Comparison of ENCODE assay signal across 14 cellular contexts in the genomic region with DNA sequence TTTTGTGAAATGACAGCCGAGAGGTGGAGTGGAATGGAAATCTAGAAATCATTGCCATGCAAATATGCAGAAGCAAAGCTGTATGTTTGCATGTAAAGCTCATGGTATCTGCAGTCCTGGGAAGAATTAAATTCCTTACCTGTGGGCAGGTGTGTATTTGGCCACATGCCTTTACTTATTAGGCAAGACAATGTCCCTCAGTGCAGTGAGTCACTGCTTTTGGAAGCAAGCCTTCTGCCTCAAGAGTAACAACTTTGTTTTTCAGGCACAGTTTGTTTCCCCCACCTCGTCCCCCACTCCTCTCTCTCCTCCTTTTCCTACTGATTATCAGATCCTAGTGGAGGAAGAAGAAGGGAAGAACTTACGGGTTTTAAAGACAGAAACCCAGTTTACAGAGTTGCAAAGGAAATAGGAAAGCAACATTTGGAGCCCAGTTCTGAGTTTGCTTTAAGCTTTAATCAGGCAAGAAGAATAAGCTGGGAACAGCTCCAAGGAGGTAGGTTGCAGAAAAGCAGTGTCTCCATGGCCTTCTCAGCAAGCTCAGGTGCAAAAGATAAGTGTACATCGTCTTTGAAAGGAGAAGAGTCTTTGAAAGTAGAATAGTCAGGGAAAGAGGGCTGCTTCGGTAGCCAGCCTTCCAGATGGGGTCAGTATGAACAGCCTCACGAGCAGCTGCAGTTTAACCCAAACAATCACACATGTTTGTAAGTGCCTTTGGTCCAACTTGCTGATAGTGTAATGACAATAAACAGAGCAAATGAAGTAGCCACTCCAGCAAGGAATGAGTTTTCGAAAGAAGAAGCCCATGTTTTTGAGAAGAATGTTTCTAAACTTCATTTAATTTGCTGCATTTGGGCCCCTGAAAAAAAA.
DNase-seq lines count a peak whose midpoint lies in the region; ATAC-seq and TF ChIP-seq lines count a peak whose summit lies in the region.
"Had no signal": no experiment of that assay in that cellular context is flagged by ENCODE, and none has a peak within 500 bp of the region (broad histone marks: within the 10 kb centered on the region; RNA-seq: fewer than 3 reads in every experiment).

No MANE protein-coding gene starts in this region.

- H3K9me3 Mint-ChIP-seq in H9: no peaks in the 10 kb centered on the region
- no peaks in the 10 kb centered on the region for H3K9me3 Mint-ChIP-seq in activated naive CD4-positive, alpha-beta T cell treated with anti-CD3 and anti-CD28 coated beads, Interleukin-2, amount 10 ng/mL, durations not matched to agents 7 days and 5 days
- H3K9me3 Mint-ChIP-seq: stimulated activated naive CD8-positive, alpha-beta T cell treated with anti-CD3 and anti-CD28 coated beads, Interleukin-15, Interleukin-2, amounts not matched to agents 100 ng/mL and 50 ng/mL, for 24 hours had no signal

- no peak overlapping the region for H3K4ac ChIP-seq in H9 (ENCODE audit: low read depth, low read length)

- no peaks in the 10 kb centered on the region for H3K36me3 Mint-ChIP-seq in H9 (ENCODE audit: insufficient read depth in 1 of 3, low read depth in 3 of 3)
- H3K36me3 Mint-ChIP-seq in activated naive CD4-positive, alpha-beta T cell treated with anti-CD3 and anti-CD28 coated beads, Interleukin-2, amount 10 ng/mL, durations not matched to agents 7 days and 5 days: no peaks in the 10 kb centered on the region

- intact Hi-C loops in PC-3 (cut with micrococcal nuclease): no loop called here

- peaks cover 16 to 18% of the 10 kb centered on the region in 2 experiments for H3K4me1 Mint-ChIP-seq in H9
- no peaks in the 10 kb centered on the region for H3K4me1 Mint-ChIP-seq in activated naive CD4-positive, alpha-beta T cell treated with anti-CD3 and anti-CD28 coated beads, Interleukin-2, amount 10 ng/mL, durations not matched to agents 7 days and 5 days

- H3K4me3 ChIP-seq in PC-3 (ENCODE audit: low read length) (no peak overlapping the region; the same call in 1 of the 2 replicates), fibroblast of villous mesenchyme (ENCODE audit: low read depth, low read length) (no peak overlapping the region), osteoblast (ENCODE audit: insufficient read depth, low read length) (no peak overlapping the region)
- H3K4me3 ChIP-seq: heart left ventricle had no signal

- no peak for TF ChIP-seq CTCF in H9 (conservative IDR thresholded peaks at IDR 0.05)
- no peak for TF ChIP-seq CTCF in PC-3 (conservative IDR thresholded peaks at IDR 0.05; ENCODE audit: low read depth, low read length)
- no peak for TF ChIP-seq CTCF in fibroblast of villous mesenchyme (IDR thresholded peaks at IDR 0.05; ENCODE audit: insufficient read depth, low read depth, low read length)
- TF ChIP-seq CTCF in osteoblast (IDR thresholded peaks at IDR 0.05; ENCODE audit: extremely low read depth, low read depth, low read length): no peak

- no peak overlapping the region for H3K27ac ChIP-seq in H9 (ENCODE audit: insufficient read length, low read depth, low read length)
- peak overlapping the region; percentile 83 for H3K27ac ChIP-seq in PC-3 (ENCODE audit: low read length)
- H3K27ac ChIP-seq in osteoblast (ENCODE audit: low read depth, low read length): no peak overlapping the region
- H3K27ac ChIP-seq: heart left ventricle had no signal

- CTCF ChIA-PET in PC-3 (lab: Charles Lee): no interaction called here
- CTCF ChIA-PET in activated naive CD4-positive, alpha-beta T cell treated with anti-CD3 and anti-CD28 coated beads, Interleukin-2, amount 10 ng/mL, durations not matched to agents 7 days and 5 days (lab: Charles Lee): interaction anchor here (0.7 to 1.0 kb wide), 3 partner anchors 17 to 443 kb away, joined by 3 read pairs; no protein-coding TSS in a partner anchor

- no peak overlapping the region for H3K4me2 ChIP-seq in H9 (ENCODE audit: insufficient read depth, insufficient read length, low read length)
- peak overlapping the region; percentile 59 for H3K4me2 ChIP-seq in PC-3 (ENCODE audit: low read length)
- no peak overlapping the region for H3K4me2 ChIP-seq in osteoblast (ENCODE audit: insufficient read depth, low read length)

- WGBS in H9 (ENCODE audit: extremely low coverage, insufficient read length, low lambda C conversion rate): no CpG with 5 or more reads among the region's 7 CpGs

- H3K9ac ChIP-seq in H9 (ENCODE audit: extremely low read depth, insufficient read length, low read length) (no peak overlapping the region), PC-3 (ENCODE audit: low read length) (peak overlapping the region; percentile 25; the same call in 1 of the 2 replicates)

- no peak overlapping the region for H2BK120ac ChIP-seq in H9 (ENCODE audit: low read depth, low read length, poor library complexity, severe bottlenecking)

- H3K56ac ChIP-seq in H9 (ENCODE audit: insufficient read length, low read depth, low read length): no peak overlapping the region

- no peak overlapping the region for H3K4me3 Mint-ChIP-seq in H9
- no peak overlapping the region for H3K4me3 Mint-ChIP-seq in activated naive CD4-positive, alpha-beta T cell treated with anti-CD3 and anti-CD28 coated beads, Interleukin-2, amount 10 ng/mL, durations not matched to agents 7 days and 5 days
- H3K4me3 Mint-ChIP-seq: stimulated activated naive CD8-positive, alpha-beta T cell treated with anti-CD3 and anti-CD28 coated beads, Interleukin-15, Interleukin-2, amounts not matched to agents 100 ng/mL and 50 ng/mL, for 24 hours had no signal

- H4K20me1 ChIP-seq in H9 (ENCODE audit: control insufficient read depth, insufficient read depth, insufficient read length): no peaks in the 10 kb centered on the region
- H4K20me1 ChIP-seq in PC-3 (ENCODE audit: low read length): no peaks in the 10 kb centered on the region
- no peaks in the 10 kb centered on the region for H4K20me1 ChIP-seq in osteoblast (ENCODE audit: insufficient read depth, low read length)

- H3K79me2 ChIP-seq in H9 (ENCODE audit: insufficient read depth, low read length) (no peaks in the 10 kb centered on the region), PC-3 (ENCODE audit: low read length) (no peaks in the 10 kb centered on the region), osteoblast (ENCODE audit: insufficient read depth, low read length) (no peaks in the 10 kb centered on the region)

- H3F3A ChIP-seq in PC-3 (ENCODE audit: low read length, unreplicated experiment): no peaks in the 10 kb centered on the region

- H4K8ac ChIP-seq in H9 (replicated peaks; ENCODE audit: insufficient read length, low read depth, low read length): no peak overlapping the region

- POLR2A ChIA-PET in PC-3 (lab: Charles Lee; ENCODE audit: unreplicated experiment): interaction anchor here (0.5 kb wide), 1 partner anchor 185 kb away, joined by 7 read pairs; no protein-coding TSS in a partner anchor

- H2AFZ ChIP-seq in H9 (ENCODE audit: low read length) (peak overlapping the region; percentile 26), PC-3 (ENCODE audit: low read length) (0 out of 2 replicates have a peak overlapping the region, but pooled peaks have one; percentile 35), osteoblast (ENCODE audit: low read length) (no peak overlapping the region)

- DNase-seq in H9 (peak; percentile 33), PC-3 (peak; percentile 92), fibroblast of villous mesenchyme (ENCODE audit: low read depth) (peak; percentile 74), osteoblast (ENCODE audit: insufficient read length, low spot score, missing footprints) (peak; percentile 78), NCI-H2107 (lab: John Stamatoyannopoulos, UW) (no peak)
- DNase-seq in NK-92 treated with Interleukin-12 subunit alpha and Interleukin-12 subunit beta, amount 100 ng/mL, for 24 hours (lab: John Stamatoyannopoulos, UW): no peak
- DNase-seq in activated naive CD4-positive, alpha-beta T cell treated with anti-CD3 and anti-CD28 coated beads, Interleukin-2, amount 10 ng/mL, durations not matched to agents 7 days and 5 days: no peak
- no peak for DNase-seq in activated CD4-positive, alpha-beta T cell treated with anti-CD3 and anti-CD28 coated beads for 4 hours
- DNase-seq: activated gamma-delta T cell, COR-L47, heart left ventricle, NCI-H2081 treated with DMSO at 0.1 percent for 48 hours had no signal

- H3K36me3 ChIP-seq in PC-3 (ENCODE audit: low read depth, low read length) (no peaks in the 10 kb centered on the region), osteoblast (ENCODE audit: insufficient read depth, low read length) (no peaks in the 10 kb centered on the region)
- H3K36me3 ChIP-seq: heart left ventricle, neutrophil had no signal

- ATAC-seq in PC-3: peak; percentile 93

- H3K4me1 ChIP-seq in H9 (ENCODE audit: insufficient read depth, low read length): 0 out of 2 replicates have a peak, but pooled peaks cover 6% of the 10 kb centered on the region
- peaks cover 24% of the 10 kb centered on the region for H3K4me1 ChIP-seq in PC-3 (ENCODE audit: insufficient read depth, low read length)
- H3K4me1 ChIP-seq in osteoblast (ENCODE audit: insufficient read depth, low read length): no peaks in the 10 kb centered on the region
- H3K4me1 ChIP-seq: heart left ventricle had no signal

- H4K5ac ChIP-seq in H9 (ENCODE audit: insufficient read length, low read depth, low read length): no peak overlapping the region

- H3K27me3 ChIP-seq in H9 (ENCODE audit: insufficient read depth, low read length): no peaks in the 10 kb centered on the region
- no peaks in the 10 kb centered on the region for H3K27me3 ChIP-seq in PC-3 (ENCODE audit: low read length)
- H3K27me3 ChIP-seq in osteoblast (ENCODE audit: insufficient read depth, low read length): no peaks in the 10 kb centered on the region
- H3K27me3 ChIP-seq: heart left ventricle, neutrophil had no signal

- peak overlapping the region in 2 of 3 experiments; percentile 35 to 69; a peak in 2 of 7 replicates for H3K27ac Mint-ChIP-seq in H9
- no peak overlapping the region for H3K27ac Mint-ChIP-seq in activated naive CD4-positive, alpha-beta T cell treated with anti-CD3 and anti-CD28 coated beads, Interleukin-2, amount 10 ng/mL, durations not matched to agents 7 days and 5 days
- H3K27ac Mint-ChIP-seq: stimulated activated naive CD8-positive, alpha-beta T cell treated with anti-CD3 and anti-CD28 coated beads, Interleukin-15, Interleukin-2, amounts not matched to agents 100 ng/mL and 50 ng/mL, for 24 hours had no signal

- H2AK5ac ChIP-seq in H9 (ENCODE audit: insufficient read length, low read length): no peak overlapping the region

- H3K27me3 Mint-ChIP-seq in H9 (ENCODE audit: low read depth): no peaks in the 10 kb centered on the region
- peaks cover 6% of the 10 kb centered on the region for H3K27me3 Mint-ChIP-seq in activated naive CD4-positive, alpha-beta T cell treated with anti-CD3 and anti-CD28 coated beads, Interleukin-2, amount 10 ng/mL, durations not matched to agents 7 days and 5 days
- H3K27me3 Mint-ChIP-seq: stimulated activated naive CD8-positive, alpha-beta T cell treated with anti-CD3 and anti-CD28 coated beads, Interleukin-15, Interleukin-2, amounts not matched to agents 100 ng/mL and 50 ng/mL, for 24 hours had no signal

- no peaks in the 10 kb centered on the region for H3K9me2 ChIP-seq in PC-3 (replicated peaks; ENCODE audit: low read length)

- no peak overlapping the region for H2BK15ac ChIP-seq in H9 (ENCODE audit: low read depth, low read length)

- H3K9me3 ChIP-seq in H9 (ENCODE audit: control insufficient read depth, low read depth, low read length) (no peaks in the 10 kb centered on the region), PC-3 (ENCODE audit: low read length) (no peaks in the 10 kb centered on the region), osteoblast (ENCODE audit: low read depth, low read length) (no peaks in the 10 kb centered on the region)
- H3K9me3 ChIP-seq: heart left ventricle, neutrophil had no signal

- no peak overlapping the region for H2BK12ac ChIP-seq in H9 (ENCODE audit: insufficient read length, low read depth, low read length)

- H3K79me1 ChIP-seq in H9 (ENCODE audit: insufficient read depth, low read depth, low read length, poor library complexity, severe bottlenecking): no peaks in the 10 kb centered on the region

- no TSS peak for BruUV-seq in PC-3 (replicated peaks; lab: Mats Ljungman, UMichigan)

- no peak overlapping the region for H3K18ac ChIP-seq in H9 (ENCODE audit: insufficient read length, low read depth, low read length)

- H3K14ac ChIP-seq in H9 (ENCODE audit: insufficient read depth, low read length): no peak overlapping the region

- no peak overlapping the region for H2BK20ac ChIP-seq in H9 (ENCODE audit: low read depth, low read length, poor library complexity, severe bottlenecking)

- no peak overlapping the region for H3K23ac ChIP-seq in H9 (ENCODE audit: insufficient read length, low read depth, low read length)

- H3T11ph ChIP-seq in H9 (ENCODE audit: low read length): no peak overlapping the region

- no peak overlapping the region for H4K91ac ChIP-seq in H9 (ENCODE audit: insufficient read length, low read depth, low read length)

- H3K23me2 ChIP-seq in H9 (ENCODE audit: insufficient read length, low read depth, low read length, poor library complexity, severe bottlenecking): no peaks in the 10 kb centered on the region

- H2BK5ac ChIP-seq in H9 (ENCODE audit: insufficient read length, low read length): no peak overlapping the region

Comparison
In these comparisons a context has a peak if more than half of its experiments do, and no peak if none do; other contexts are left out.
1. DNase-seq: peak in H9 (single experiment), PC-3 (single experiment), fibroblast of villous mesenchyme (single experiment) and osteoblast (single experiment); none in NK-92 treated with Interleukin-12 subunit alpha and Interleukin-12 subunit beta, amount 100 ng/mL, for 24 hours (single experiment), NCI-H2107 (single experiment), activated naive CD4-positive, alpha-beta T cell treated with anti-CD3 and anti-CD28 coated beads, Interleukin-2, amount 10 ng/mL, durations not matched to agents 7 days and 5 days (single experiment) and activated CD4-positive, alpha-beta T cell treated with anti-CD3 and anti-CD28 coated beads for 4 hours (0 of 2).